9 cellular contexts compared by ENCODE assay signal in genomic region chr3:47009225-47010049, GRCh38. TPM values are rescaled to one million over a fixed set of nuclear protein-coding genes. Genes with fewer than 3 reads are reported as not detected.
A peak's percentile ranks its signal among the peaks of the same experiment; 100 is the strongest.
DNase-seq lines count a peak whose midpoint lies in the region; ATAC-seq and TF ChIP-seq lines count a peak whose summit lies in the region.
"Had no signal": no experiment of that assay in that cellular context is flagged by ENCODE, and none has a peak within 500 bp of the region (broad histone marks: within the 10 kb centered on the region; RNA-seq: fewer than 3 reads in every experiment).

No MANE protein-coding gene starts in this region.

- CTCF ChIA-PET in A673 (lab: Charles Lee) = no interaction called here

- H3K27me3 Mint-ChIP-seq in T-helper 2 cell treated with Interferon-gamma antibody and Interleukin-4, amounts not matched to agents 5 μg/mL and 100 μg/mL, for 36 hours (ENCODE audit: low read depth) = no peaks in the 10 kb centered on the region

- BruUV-seq in A673 (replicated peaks; lab: Mats Ljungman, UMichigan) = no TSS peak

- no peaks in the 10 kb centered on the region for H3K9me3 ChIP-seq in A673 (ENCODE audit: low read depth, low read length, poor library complexity, severe bottlenecking)

- H3K4me1 Mint-ChIP-seq in T-helper 2 cell treated with Interferon-gamma antibody and Interleukin-4, amounts not matched to agents 5 μg/mL and 100 μg/mL, for 36 hours (ENCODE audit: low read depth) = peaks cover 7% of the 10 kb centered on the region

- H3K4me3 Mint-ChIP-seq in T-helper 2 cell treated with Interferon-gamma antibody and Interleukin-4, amounts not matched to agents 5 μg/mL and 100 μg/mL, for 36 hours = peak overlapping the region; percentile 12

- DNase-seq in A673 (ENCODE audit: low spot score) (peak; percentile 87), astrocyte of the cerebellum (ENCODE audit: low read depth) (peak; percentile 51), hippocampal formation (lab: John Stamatoyannopoulos, UW) (peak; percentile 84 to 92), retina (peak; percentile 95), HPDE6-E6E7 (ENCODE audit: extremely low spot score) (no peak)
- DNase-seq in T-helper 2 cell treated with Interferon-gamma antibody and Interleukin-4, amounts not matched to agents 5 μg/mL and 100 μg/mL, for 36 hours (ENCODE audit: low spot score) = peak; percentile 66
- DNase-seq: DND-41 had no signal

- H3K36me3 Mint-ChIP-seq in T-helper 2 cell treated with Interferon-gamma antibody and Interleukin-4, amounts not matched to agents 5 μg/mL and 100 μg/mL, for 36 hours (ENCODE audit: low read depth) = peaks cover 53% of the 10 kb centered on the region

- H3K4me1 ChIP-seq in A673 (ENCODE audit: insufficient read depth, low read length, poor library complexity, severe bottlenecking) = no peaks in the 10 kb centered on the region

- H3K36me3 ChIP-seq in A673 (ENCODE audit: insufficient read depth, low read length, poor library complexity, severe bottlenecking) = no peaks in the 10 kb centered on the region

- no peak for TF ChIP-seq CTCF in A673 (conservative IDR thresholded peaks at IDR 0.05; ENCODE audit: low read depth, low read length)
- no peak for TF ChIP-seq CTCF in astrocyte of the cerebellum (IDR thresholded peaks at IDR 0.05; ENCODE audit: low read depth, low read length, missing control alignments)

- in situ Hi-C loops in astrocyte of the cerebellum (cut with HindIII; ENCODE audit: low sequenced_read_pairs) = no loop called here

- peak overlapping the region; percentile 73 for H3K27ac ChIP-seq in A673 (ENCODE audit: low read depth, low read length, poor library complexity, severe bottlenecking)

- H3K9me3 Mint-ChIP-seq in T-helper 2 cell treated with Interferon-gamma antibody and Interleukin-4, amounts not matched to agents 5 μg/mL and 100 μg/mL, for 36 hours = no peaks in the 10 kb centered on the region

- ATAC-seq in HG03439 (IDR thresholded peaks at IDR 0.05; ENCODE audit: unreplicated experiment) = peak; percentile 82

- H3K27ac Mint-ChIP-seq in T-helper 2 cell treated with Interferon-gamma antibody and Interleukin-4, amounts not matched to agents 5 μg/mL and 100 μg/mL, for 36 hours = no peak overlapping the region

- TF ChIP-seq POLR2A in GM19099 (IDR thresholded peaks at IDR 0.05; ENCODE audit: extremely low read depth, insufficient read length, low read depth) = peak; percentile 71

- POLR2A ChIA-PET in A673 (lab: Charles Lee; ENCODE audit: low non-redundant PET) = no interaction called here

- H3K4me3 ChIP-seq in A673 (ENCODE audit: low read depth, low read length, poor library complexity, severe bottlenecking) = peak overlapping the region; percentile 44
- H3K4me3 ChIP-seq in astrocyte of the cerebellum (ENCODE audit: low read depth, low read length) = peak overlapping the region; percentile 43

- intact Hi-C loops in A673 (cut with micrococcal nuclease; ENCODE audit: unreplicated experiment) = no loop called here

- no peaks in the 10 kb centered on the region for H3K27me3 ChIP-seq in A673 (replicated peaks; ENCODE audit: insufficient read depth, low read depth, low read length, poor library complexity)

RNA-seq across cellular contexts. Expression of gene NBEAL2, which starts 30.0 kb away (rescaled TPM):
- 15.7 and 17.8 TPM in 2 replicates for total RNA-seq in A673 (2021)

RNA-seq across cellular contexts. Expression of gene CCDC12, which starts 32.9 kb away (rescaled TPM):
- total RNA-seq in A673 (2021) = 28.2 and 31.3 TPM in 2 replicates
